1 cellular context compared by ENCODE assay signal in genomic region chr16:30628628-30629342, GRCh38.
A peak's percentile ranks its signal among the peaks of the same experiment; 100 is the strongest.
TF ChIP-seq lines count a peak whose summit lies in the region.

No MANE protein-coding gene starts in this region.

TF ChIP-seq in GM12878, 131 proteins besides CTCF, POLR2A, EP300 and RAD21 (continued from another document and continues in another):
- TF ChIP-seq CEBPZ (IDR thresholded peaks at IDR 0.05; ENCODE audit: low read depth, low read length): no peak
- no peak for TF ChIP-seq SMAD5 (IDR thresholded peaks at IDR 0.05; ENCODE audit: low read depth)
- no peak for TF ChIP-seq IRF3 (IDR thresholded peaks at IDR 0.05)
- TF ChIP-seq ZBTB33 (IDR thresholded peaks at IDR 0.05): no peak
- TF ChIP-seq SIN3A (IDR thresholded peaks at IDR 0.05; ENCODE audit: low read depth, low read length): no peak
- no peak for TF ChIP-seq CREM (IDR thresholded peaks at IDR 0.05; ENCODE audit: low read depth)
- TF ChIP-seq ZNF207 (IDR thresholded peaks at IDR 0.05; ENCODE audit: borderline replicate concordance): no peak
- TF ChIP-seq JUND (IDR thresholded peaks at IDR 0.05; ENCODE audit: low read depth, low read length): no peak
- TF ChIP-seq CBFB (IDR thresholded peaks at IDR 0.05; ENCODE audit: low read depth): no peak
- TF ChIP-seq JUNB (IDR thresholded peaks at IDR 0.05): no peak
- TF ChIP-seq MAX (IDR thresholded peaks at IDR 0.05; ENCODE audit: low read depth, low read length): no peak
- peak; percentile 47; the same call in 1 of the 2 replicates for TF ChIP-seq EED (IDR thresholded peaks at IDR 0.05; ENCODE audit: low read depth)
- TF ChIP-seq ESRRA (IDR thresholded peaks at IDR 0.05; ENCODE audit: low read length): no peak
- TF ChIP-seq KAT2A (conservative IDR thresholded peaks at IDR 0.05; ENCODE audit: control insufficient read depth, low read depth, low read length): no peak
- no peak for TF ChIP-seq ATF2 (IDR thresholded peaks at IDR 0.05; ENCODE audit: low read length)
- no peak for TF ChIP-seq WRNIP1 (IDR thresholded peaks at IDR 0.05; ENCODE audit: borderline replicate concordance, low read depth, low read length)
- no peak for TF ChIP-seq CEBPB (IDR thresholded peaks at IDR 0.05; ENCODE audit: borderline replicate concordance in 1 of 2, low read depth in 2 of 2, low read length in 2 of 2)
- 0 out of 2 replicates have a peak, but pooled peaks have one; percentile 14 for TF ChIP-seq NKRF (conservative IDR thresholded peaks at IDR 0.05)
- no peak for TF ChIP-seq E4F1 (IDR thresholded peaks at IDR 0.05; ENCODE audit: borderline replicate concordance, partially characterized antibody)
- TF ChIP-seq SMAD1 (IDR thresholded peaks at IDR 0.05; ENCODE audit: low read depth, partially characterized antibody): no peak
- TF ChIP-seq PRDM15 (CRISPR knock-in tag; IDR thresholded peaks at IDR 0.05): no peak
- no peak for TF ChIP-seq ZNF384 (IDR thresholded peaks at IDR 0.05; ENCODE audit: borderline replicate concordance, low read depth, low read length)
- TF ChIP-seq SREBF2 (IDR thresholded peaks at IDR 0.05; ENCODE audit: low read length): no peak
- no peak for TF ChIP-seq HDAC6 (IDR thresholded peaks at IDR 0.05; ENCODE audit: unreplicated experiment)
- TF ChIP-seq SKIL (IDR thresholded peaks at IDR 0.05; ENCODE audit: low read depth, poor library complexity, severe bottlenecking): no peak
- TF ChIP-seq GATAD2B (conservative IDR thresholded peaks at IDR 0.05; ENCODE audit: low read depth): 0 out of 2 replicates have a peak, but pooled peaks have one; percentile 41
- no peak for TF ChIP-seq GABPA (IDR thresholded peaks at IDR 0.05; ENCODE audit: low read depth)
- no peak for TF ChIP-seq RELA (IDR thresholded peaks at IDR 0.05; ENCODE audit: borderline replicate concordance, partially characterized antibody)
- TF ChIP-seq PBX3 (IDR thresholded peaks at IDR 0.05; ENCODE audit: insufficient replicate concordance, low read depth, low read length): no peak
- no peak for TF ChIP-seq EGR1 (IDR thresholded peaks at IDR 0.05; ENCODE audit: borderline replicate concordance in 1 of 2, low read depth in 2 of 2, low read length in 2 of 2)
- TF ChIP-seq SMARCA5 (IDR thresholded peaks at IDR 0.05): peak; percentile 75
- no peak for TF ChIP-seq FOS (IDR thresholded peaks at IDR 0.05; ENCODE audit: borderline replicate concordance, extremely low read depth, insufficient read length)
- no peak for TF ChIP-seq YBX1 (IDR thresholded peaks at IDR 0.05)
- TF ChIP-seq SUZ12 (IDR thresholded peaks at IDR 0.05; ENCODE audit: unreplicated experiment): no peak
